Comparison of ENCODE assay signal across 8 cellular contexts in the genomic region with DNA sequence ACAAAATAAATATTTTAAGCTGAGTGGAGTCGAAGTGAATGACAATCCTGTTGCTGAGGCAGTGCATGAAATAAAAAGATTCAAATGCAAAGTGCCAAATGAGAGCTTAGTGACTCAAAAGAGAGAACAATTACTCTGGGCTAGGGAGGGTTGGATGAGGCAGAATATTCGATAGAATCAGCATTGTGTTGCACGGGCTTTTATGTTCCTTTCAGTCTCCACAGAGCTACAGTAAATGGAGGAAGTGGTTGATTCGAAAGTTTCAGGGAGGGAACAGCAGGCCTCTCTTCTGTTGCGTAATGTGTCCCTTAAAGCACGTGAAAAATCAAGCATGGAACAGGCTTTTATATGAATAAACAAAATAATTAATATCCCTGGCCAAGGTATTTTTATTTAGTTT.
DNase-seq lines count a peak whose midpoint lies in the region; ATAC-seq lines count a peak whose summit lies in the region.

No MANE protein-coding gene starts in this region.

- peak; percentile 16 for DNase-seq in stimulated activated CD4-positive, alpha-beta T cell treated with anti-CD3 and anti-CD28 coated beads, Interleukin-15, amount 100 ng/mL, for 24 hours
- no peak for DNase-seq in stimulated activated CD4-positive, alpha-beta T cell treated with anti-CD3 and anti-CD28 coated beads, Interleukin-4, amount 100 ng/mL, for 24 hours
- DNase-seq in NOMO-1 treated with DMSO at 0.1 percent for 48 hours (lab: John Stamatoyannopoulos, UW; ENCODE audit: unreplicated experiment) = peak; percentile 93
- DNase-seq in NCI-H1436 treated with DMSO at 0.1 percent for 48 hours (lab: John Stamatoyannopoulos, UW) = no peak
- DNase-seq in DMS53 treated with DMSO at 0.1 percent for 48 hours (lab: John Stamatoyannopoulos, UW; ENCODE audit: unreplicated experiment) = no peak
- DNase-seq in HUDEP-2 (lab: John Stamatoyannopoulos, UW; ENCODE audit: unreplicated experiment in 76 of 76) = no peak
- DNase-seq in HCEC 1CT = no peak

- ATAC-seq in HG02943 (IDR thresholded peaks at IDR 0.05; ENCODE audit: low read depth, unreplicated experiment) = peak; percentile 98

Comparison
In these comparisons a context has a peak if more than half of its experiments do, and no peak if none do; other contexts are left out.
1. DNase-seq: peak in stimulated activated CD4-positive, alpha-beta T cell treated with anti-CD3 and anti-CD28 coated beads, Interleukin-15, amount 100 ng/mL, for 24 hours (single experiment) and NOMO-1 treated with DMSO at 0.1 percent for 48 hours (single experiment); none in stimulated activated CD4-positive, alpha-beta T cell treated with anti-CD3 and anti-CD28 coated beads, Interleukin-4, amount 100 ng/mL, for 24 hours (single experiment), NCI-H1436 treated with DMSO at 0.1 percent for 48 hours (single experiment), DMS53 treated with DMSO at 0.1 percent for 48 hours (single experiment), HUDEP-2 (0 of 76) and HCEC 1CT (single experiment).